ENCODE assay signal across 8 cellular contexts in genomic region chr4:3291411-3291968, GRCh38. TPM values are rescaled to one million over a fixed set of nuclear protein-coding genes. Genes with fewer than 3 reads are reported as not detected.
DNase-seq lines count a peak whose midpoint lies in the region; FAIRE-seq and TF ChIP-seq lines count a peak whose summit lies in the region.

No MANE protein-coding gene starts in this region.

- H3K27me3 Mint-ChIP-seq in activated T-cell treated with anti-CD3 and anti-CD28 coated beads, Interleukin-2, amount 50 U/mL, for 24 hours = peaks cover 22% of the 10 kb centered on the region
- peaks cover 21% of the 10 kb centered on the region for H3K27me3 Mint-ChIP-seq in activated naive CD8-positive, alpha-beta T cell

- no peaks in the 10 kb centered on the region for H3K36me3 ChIP-seq in small intestine (ENCODE audit: control insufficient read depth in 2 of 2, insufficient read depth in 2 of 2, low read length in 2 of 2)

- H3K4me3 ChIP-seq in iPS-11a (ENCODE audit: low read depth, low read length) = peak overlapping the region; percentile 61
- H3K4me3 ChIP-seq in small intestine (ENCODE audit: low read depth in 1 of 2, low read length in 2 of 2) = peak overlapping the region in 1 of 2 donors; percentile 69

- DNase-seq in activated T-cell treated with anti-CD3 and anti-CD28 coated beads, Interleukin-2, amount 50 U/mL, for 24 hours = no peak
- DNase-seq in activated T-cell treated with anti-CD3 and anti-CD28 coated beads for 4 hours (no peak), small intestine (peak; percentile 71), NCI-H1436 treated with DMSO at 0.1 percent for 48 hours (lab: John Stamatoyannopoulos, UW) (no peak), erythroblast (lab: John Stamatoyannopoulos, UW) (no peak), NCI-H526 treated with DMSO at 0.1 percent for 48 hours (lab: John Stamatoyannopoulos, UW) (no peak)

- WGBS in small intestine, 3 donors = 20 to 42% (median 33%) methylated on average over 24 of the region's 24 CpGs

- no peaks in the 10 kb centered on the region for H3K9me3 ChIP-seq in small intestine (ENCODE audit: control insufficient read depth, low read depth)

- no peaks in the 10 kb centered on the region for H3K9me3 Mint-ChIP-seq in activated T-cell treated with anti-CD3 and anti-CD28 coated beads, Interleukin-2, amount 50 U/mL, for 24 hours
- H3K9me3 Mint-ChIP-seq in activated naive CD8-positive, alpha-beta T cell (ENCODE audit: low read depth) = no peaks in the 10 kb centered on the region

- no peaks in the 10 kb centered on the region for H3K27me3 ChIP-seq in small intestine (ENCODE audit: control insufficient read depth in 2 of 2, insufficient read depth in 2 of 2, low read length in 2 of 2)

- H3K4me1 Mint-ChIP-seq in activated T-cell treated with anti-CD3 and anti-CD28 coated beads, Interleukin-2, amount 50 U/mL, for 24 hours (ENCODE audit: low read depth) = peaks cover 12% of the 10 kb centered on the region
- H3K4me1 Mint-ChIP-seq in activated naive CD8-positive, alpha-beta T cell (ENCODE audit: low read depth) = peaks cover 8% of the 10 kb centered on the region

- peak overlapping the region; percentile 82 for H3K4me3 Mint-ChIP-seq in activated T-cell treated with anti-CD3 and anti-CD28 coated beads, Interleukin-2, amount 50 U/mL, for 24 hours
- H3K4me3 Mint-ChIP-seq in activated naive CD8-positive, alpha-beta T cell = peak overlapping the region; percentile 90

- no peak for TF ChIP-seq POLR2A in erythroblast (IDR thresholded peaks at IDR 0.05; ENCODE audit: low read length)

- H3K4me1 ChIP-seq in small intestine (ENCODE audit: control insufficient read depth in 2 of 2, insufficient read depth in 1 of 2, low read depth in 1 of 2, low read length in 1 of 2) = peaks cover 4 to 6% of the 10 kb centered on the region in 2 donors

- no peak for FAIRE-seq in small intestine (lab: Jason Lieb, UNC)

- no peaks in the 10 kb centered on the region for H3K36me3 Mint-ChIP-seq in activated T-cell treated with anti-CD3 and anti-CD28 coated beads, Interleukin-2, amount 50 U/mL, for 24 hours (ENCODE audit: low read depth)
- H3K36me3 Mint-ChIP-seq in activated naive CD8-positive, alpha-beta T cell = no peaks in the 10 kb centered on the region

- peak overlapping the region; percentile 90 to 96 for H3K27ac ChIP-seq in small intestine (ENCODE audit: low read depth in 1 of 2, low read length in 1 of 2)

- H3K27ac Mint-ChIP-seq in activated T-cell treated with anti-CD3 and anti-CD28 coated beads, Interleukin-2, amount 50 U/mL, for 24 hours = peak overlapping the region; percentile 71
- no peak overlapping the region for H3K27ac Mint-ChIP-seq in activated naive CD8-positive, alpha-beta T cell

RNA-seq across cellular contexts. Expression of gene RGS12, which starts 1.3 kb away (rescaled TPM):
- polyA plus RNA-seq in small intestine = 10 to 100 TPM in 2 of 3 donors, 1 to 10 TPM in 1; 6.5 to 14.1 (median 11.1) TPM

RNA-seq across cellular contexts. Expression of gene MSANTD1, which starts 42.5 kb away (rescaled TPM):
- under 1 TPM; 0.27 to 0.45 (median 0.28) TPM for polyA plus RNA-seq in small intestine
